28 cellular contexts compared by ENCODE assay signal in genomic region chr1:167786502-167786901, GRCh38.
"Had no signal": no experiment of that assay in that cellular context is flagged by ENCODE, and none has a peak within 500 bp of the region (broad histone marks: within the 10 kb centered on the region; RNA-seq: fewer than 3 reads in every experiment).

No MANE protein-coding gene starts in this region.

- H3K4me2 ChIP-seq: neural progenitor cell had no signal

- DNase-seq: naive thymus-derived CD8-positive, alpha-beta T cell; occipital lobe; ovary; posterior cingulate gyrus; psoas muscle; right cardiac atrium; right lobe of liver; sigmoid colon; small intestine; stimulated activated CD4-positive, alpha-beta T cell treated with anti-CD3 and anti-CD28 coated beads, Interleukin-15, amount 100 ng/mL, for 24 hours; stimulated activated CD4-positive, alpha-beta T cell treated with anti-CD3 and anti-CD28 coated beads, Interleukin-2, amount 100 ng/mL, for 24 hours; stimulated activated CD4-positive, alpha-beta T cell treated with anti-CD3 and anti-CD28 coated beads, Interleukin-2, amount 100 ng/mL, for 48 hours; stimulated activated CD4-positive, alpha-beta T cell treated with anti-CD3 and anti-CD28 coated beads, Interleukin-4, amount 100 ng/mL, for 24 hours; stimulated activated naive B cell treated with anti-CD40 and anti-IgM and Interleukin-4, amounts not matched to agents 10 μg/mL and 1 μg/mL and 100 μg/mL, for 72 hours; stimulated activated naive CD4-positive, alpha-beta T cell treated with Interleukin-2 at 50 U/mL for 16 hours; stomach; thyroid gland; trophoblast cell had no signal

- H3K9ac ChIP-seq: neural progenitor cell, parathyroid adenoma had no signal

- H2AFZ ChIP-seq: neural progenitor cell, parathyroid adenoma had no signal

- H3K27ac Mint-ChIP-seq: naive thymus-derived CD8-positive, alpha-beta T cell; natural killer cell treated with Interleukin-12 subunit alpha and Interleukin-12 subunit beta and Interleukin-15 and Interleukin-18, amount 100 ng/mL, for 72 hours; neural progenitor cell; progenitor cell of endocrine pancreas; stimulated activated effector memory CD8-positive, alpha-beta T cell treated with anti-CD3 and anti-CD28 coated beads, Interleukin-12 subunit alpha, Interleukin-12 subunit beta, amount 100 ng/mL, for 72 hours; stimulated activated naive B cell treated with anti-CD40 and anti-IgM and Interleukin-4, amounts not matched to agents 10 μg/mL and 1 μg/mL and 100 μg/mL, for 72 hours; stimulated activated naive CD8-positive, alpha-beta T cell treated with anti-CD3 and anti-CD28 coated beads, Interleukin-15, Interleukin-2, amounts not matched to agents 100 ng/mL and 50 ng/mL, for 24 hours had no signal

- H3K9me3 ChIP-seq: ovary, right lobe of liver, sigmoid colon, stomach, thoracic aorta, thyroid gland, tibial nerve, upper lobe of left lung, vagina had no signal

- H3K9me3 Mint-ChIP-seq: natural killer cell treated with Interleukin-12 subunit alpha and Interleukin-12 subunit beta and Interleukin-15 and Interleukin-18, amount 100 ng/mL, for 72 hours; stimulated activated effector memory CD8-positive, alpha-beta T cell treated with anti-CD3 and anti-CD28 coated beads, Interleukin-12 subunit alpha, Interleukin-12 subunit beta, amount 100 ng/mL, for 72 hours; stimulated activated naive B cell treated with anti-CD40 and anti-IgM and Interleukin-4, amounts not matched to agents 10 μg/mL and 1 μg/mL and 100 μg/mL, for 72 hours; stimulated activated naive CD8-positive, alpha-beta T cell treated with anti-CD3 and anti-CD28 coated beads, Interleukin-15, Interleukin-2, amounts not matched to agents 100 ng/mL and 50 ng/mL, for 24 hours had no signal

- ATAC-seq: naive thymus-derived CD8-positive, alpha-beta T cell; natural killer cell treated with Interleukin-12 subunit alpha and Interleukin-12 subunit beta and Interleukin-15 and Interleukin-18, amount 100 ng/mL, for 72 hours; psoas muscle; right cardiac atrium; right lobe of liver; stimulated activated effector memory CD8-positive, alpha-beta T cell treated with anti-CD3 and anti-CD28 coated beads, Interleukin-12 subunit alpha, Interleukin-12 subunit beta, amount 100 ng/mL, for 72 hours; stimulated activated naive B cell treated with anti-CD40 and anti-IgM and Interleukin-4, amounts not matched to agents 10 μg/mL and 1 μg/mL and 100 μg/mL, for 72 hours had no signal

- H3K79me2 ChIP-seq: parathyroid adenoma had no signal

- H3K27ac ChIP-seq: neural progenitor cell, ovary, parathyroid adenoma, psoas muscle, right lobe of liver, sigmoid colon, stomach, thoracic aorta, thyroid gland, tibial nerve, upper lobe of left lung, vagina had no signal

- H3K4me3 Mint-ChIP-seq: naive thymus-derived CD8-positive, alpha-beta T cell; natural killer cell treated with Interleukin-12 subunit alpha and Interleukin-12 subunit beta and Interleukin-15 and Interleukin-18, amount 100 ng/mL, for 72 hours; neural progenitor cell; stimulated activated effector memory CD8-positive, alpha-beta T cell treated with anti-CD3 and anti-CD28 coated beads, Interleukin-12 subunit alpha, Interleukin-12 subunit beta, amount 100 ng/mL, for 72 hours; stimulated activated naive B cell treated with anti-CD40 and anti-IgM and Interleukin-4, amounts not matched to agents 10 μg/mL and 1 μg/mL and 100 μg/mL, for 72 hours; stimulated activated naive CD8-positive, alpha-beta T cell treated with anti-CD3 and anti-CD28 coated beads, Interleukin-15, Interleukin-2, amounts not matched to agents 100 ng/mL and 50 ng/mL, for 24 hours had no signal

- H3K4me3 ChIP-seq: neural progenitor cell, ovary, psoas muscle, right lobe of liver, sigmoid colon, stomach, thoracic aorta, thyroid gland, tibial nerve, upper lobe of left lung, vagina had no signal

- H3K27me3 Mint-ChIP-seq: progenitor cell of endocrine pancreas; stimulated activated naive B cell treated with anti-CD40 and anti-IgM and Interleukin-4, amounts not matched to agents 10 μg/mL and 1 μg/mL and 100 μg/mL, for 72 hours; stimulated activated naive CD8-positive, alpha-beta T cell treated with anti-CD3 and anti-CD28 coated beads, Interleukin-15, Interleukin-2, amounts not matched to agents 100 ng/mL and 50 ng/mL, for 24 hours had no signal

- H3K27me3 ChIP-seq: neural progenitor cell, ovary, right lobe of liver, sigmoid colon, stomach, thyroid gland, tibial nerve, upper lobe of left lung, vagina had no signal

- H3K36me3 Mint-ChIP-seq: natural killer cell treated with Interleukin-12 subunit alpha and Interleukin-12 subunit beta and Interleukin-15 and Interleukin-18, amount 100 ng/mL, for 72 hours had no signal

- H3K36me3 ChIP-seq: neural progenitor cell, ovary had no signal

- H3K4me1 ChIP-seq: parathyroid adenoma, psoas muscle, right lobe of liver, sigmoid colon, stomach, upper lobe of left lung had no signal

- H3K4me1 Mint-ChIP-seq: neural progenitor cell; stimulated activated effector memory CD8-positive, alpha-beta T cell treated with anti-CD3 and anti-CD28 coated beads, Interleukin-12 subunit alpha, Interleukin-12 subunit beta, amount 100 ng/mL, for 72 hours had no signal
